1 cellular context compared by ENCODE assay signal in genomic region chr5:51961154-51961562, GRCh38.
TF ChIP-seq lines count a peak whose summit lies in the region.

No MANE protein-coding gene starts in this region.

TF ChIP-seq in HEK293, 187 proteins besides CTCF, POLR2A, EP300 and RAD21 (continued from another document):
- TF ChIP-seq ZNF18 (tag by site-specific recombination; IDR thresholded peaks at IDR 0.05) = no peak
- peak; percentile 61 for TF ChIP-seq ZBTB17 (tag by site-specific recombination; IDR thresholded peaks at IDR 0.05)
- TF ChIP-seq ZNF558 (tag by site-specific recombination; IDR thresholded peaks at IDR 0.05) = no peak
- TF ChIP-seq SP7 (tag by site-specific recombination; IDR thresholded peaks at IDR 0.05) = no peak
- TF ChIP-seq ZNF549 (tag by site-specific recombination; IDR thresholded peaks at IDR 0.05) = no peak
